Comparison of ENCODE assay signal across 15 cellular contexts in genomic region chrX:42422961-42423360, GRCh38.
DNase-seq lines count a peak whose midpoint lies in the region; ATAC-seq and TF ChIP-seq lines count a peak whose summit lies in the region.
"Had no signal": no experiment of that assay in that cellular context is flagged by ENCODE, and none has a peak within 500 bp of the region (broad histone marks: within the 10 kb centered on the region; RNA-seq: fewer than 3 reads in every experiment).

No MANE protein-coding gene starts in this region.

- no peak overlapping the region for H4K91ac ChIP-seq in neuronal stem cell (ENCODE audit: low read depth, low read length, poor library complexity)

- no peak overlapping the region for H3K9ac ChIP-seq in neuronal stem cell (ENCODE audit: low read depth, low read length, poor library complexity)
- H3K9ac ChIP-seq: BLaER1 had no signal

- no peak overlapping the region for H3K4me3 ChIP-seq in LNCaP clone FGC (ENCODE audit: low read depth, low read length)
- no peak overlapping the region for H3K4me3 ChIP-seq in SJCRH30
- H3K4me3 ChIP-seq in neuronal stem cell (ENCODE audit: low read length in 2 of 2) = no peak overlapping the region
- H3K4me3 ChIP-seq: BLaER1 had no signal

- H3K9me3 ChIP-seq in SJCRH30 (replicated peaks) = no peaks in the 10 kb centered on the region
- no peaks in the 10 kb centered on the region for H3K9me3 ChIP-seq in neuronal stem cell (replicated peaks in 1 of 2; ENCODE audit: control insufficient read depth in 2 of 2, insufficient read depth in 1 of 2, low read depth in 1 of 2, low read length in 2 of 2)
- H3K9me3 ChIP-seq: BLaER1 had no signal

- TF ChIP-seq CTCF in LNCaP clone FGC (IDR thresholded peaks at IDR 0.05; ENCODE audit: control insufficient read depth, extremely low read depth, insufficient read depth) (no peak), foreskin keratinocyte (conservative IDR thresholded peaks at IDR 0.05) (no peak)

- no CpG with 5 or more reads among the region's 4 CpGs for WGBS in neuronal stem cell (ENCODE audit: extremely low coverage in 2 of 2, insufficient read length in 2 of 2, insufficient replicate concordance in 1 of 2), 2 donors

- no peaks in the 10 kb centered on the region for H3K79me1 ChIP-seq in neuronal stem cell (ENCODE audit: low read depth, low read length)

- no peak overlapping the region for H2AK5ac ChIP-seq in neuronal stem cell (ENCODE audit: low read depth, low read length)

- H3K36me3 ChIP-seq in SJCRH30 (no peaks in the 10 kb centered on the region), neuronal stem cell (replicated peaks in 1 of 2; ENCODE audit: control insufficient read depth in 2 of 2, insufficient read depth in 2 of 2, low read length in 2 of 2) (no peaks in the 10 kb centered on the region)
- H3K36me3 ChIP-seq: BLaER1 had no signal

- no peak overlapping the region for H2BK120ac ChIP-seq in neuronal stem cell (ENCODE audit: low read depth, low read length)

- H3K27ac ChIP-seq in SJCRH30 (peak overlapping the region; percentile 3; the same call in 1 of the 2 replicates), foreskin keratinocyte (no peak overlapping the region), neuronal stem cell (replicated peaks; ENCODE audit: low read length) (no peak overlapping the region)
- H3K27ac ChIP-seq: BLaER1 had no signal

- no peak overlapping the region for H2BK15ac ChIP-seq in neuronal stem cell (ENCODE audit: low read length)

- H3K4ac ChIP-seq in neuronal stem cell (ENCODE audit: low read length) = no peak overlapping the region

- H3K4me1 ChIP-seq in SJCRH30 = no peaks in the 10 kb centered on the region
- H3K4me1 ChIP-seq in foreskin keratinocyte = no peaks in the 10 kb centered on the region
- H3K4me1 ChIP-seq in neuronal stem cell (ENCODE audit: control insufficient read depth in 2 of 2, insufficient read depth in 1 of 2, low read depth in 1 of 2, low read length in 2 of 2) = no peaks in the 10 kb centered on the region
- H3K4me1 ChIP-seq: BLaER1 had no signal

- H3K4me2 ChIP-seq in neuronal stem cell (ENCODE audit: insufficient read depth, low read length, poor library complexity, severe bottlenecking) = no peak overlapping the region
- H3K4me2 ChIP-seq: BLaER1 had no signal

- H2BK5ac ChIP-seq in neuronal stem cell (ENCODE audit: low read length) = no peak overlapping the region

- DNase-seq in EH (ENCODE audit: low read depth) (peak; percentile 6), LNCaP clone FGC (ENCODE audit: low read depth) (peak; percentile 85), SJCRH30 (peak; percentile 53 to 71), foreskin keratinocyte (peak; percentile 1 to 42), HPDE6-E6E7 (ENCODE audit: extremely low spot score) (no peak), neuronal stem cell (ENCODE audit: low spot score) (no peak), mesenteric fat pad (ENCODE audit: low spot score) (no peak)
- DNase-seq: 8988T; CD4-positive, alpha-beta memory T cell; DMS153; DMS79; GOT3; H9 had no signal

- H3K18ac ChIP-seq in neuronal stem cell (ENCODE audit: low read length) = no peak overlapping the region

- H3K27me3 ChIP-seq in SJCRH30 = no peaks in the 10 kb centered on the region
- H3K27me3 ChIP-seq in foreskin keratinocyte = no peaks in the 10 kb centered on the region
- H3K27me3 ChIP-seq in neuronal stem cell (ENCODE audit: control insufficient read depth in 3 of 3, insufficient read depth in 3 of 3, low read depth in 1 of 3, low read length in 3 of 3) = no peaks in the 10 kb centered on the region

- no peak for ATAC-seq in foreskin keratinocyte
- ATAC-seq: HepG2 had no signal

- H4K8ac ChIP-seq in neuronal stem cell (ENCODE audit: low read depth, low read length) = no peak overlapping the region

- H3K23ac ChIP-seq in neuronal stem cell (ENCODE audit: low read depth, low read length, poor library complexity) = no peak overlapping the region

- H2AFZ ChIP-seq in neuronal stem cell (ENCODE audit: low read length) = no peak overlapping the region

- H2BK12ac ChIP-seq in neuronal stem cell (ENCODE audit: low read length) = no peak overlapping the region

- H3K14ac ChIP-seq in neuronal stem cell (ENCODE audit: low read length) = no peak overlapping the region

Comparison
In these comparisons a context has a peak if more than half of its experiments do, and no peak if none do; other contexts are left out.
1. DNase-seq: peak in EH (single experiment), LNCaP clone FGC (single experiment), SJCRH30 (2 of 2) and foreskin keratinocyte (2 of 2); none in HPDE6-E6E7 (single experiment), neuronal stem cell (single experiment) and mesenteric fat pad (single experiment).